8 cellular contexts compared by ENCODE assay signal in genomic region chr1:161725888-161726630, GRCh38. TPM values are rescaled to one million over a fixed set of nuclear protein-coding genes. Genes with fewer than 3 reads are reported as not detected.
DNase-seq lines count a peak whose midpoint lies in the region; ATAC-seq and TF ChIP-seq lines count a peak whose summit lies in the region.

No MANE protein-coding gene starts in this region.

- whole genome bisulfite sequencing in heart right ventricle, 2 donors = 0 to 1% methylated on average over 43 of the region's 43 CpGs

- TF ChIP-seq CTCF in AG09319 (IDR thresholded peaks at IDR 0.05; ENCODE audit: low read depth, low read length) (peak; percentile 42), heart right ventricle (IDR thresholded peaks at IDR 0.05) (peak in 4 of 9 donors; percentile 22 to 35 (median 32))

- peak; percentile 20 for ATAC-seq in GM18868 (IDR thresholded peaks at IDR 0.05; ENCODE audit: unreplicated experiment)
- ATAC-seq in HG03439 (IDR thresholded peaks at IDR 0.05; ENCODE audit: unreplicated experiment) = peak; percentile 20
- ATAC-seq in heart right ventricle = peak; percentile 27 to 65 (median 45)

- intact Hi-C loops in heart right ventricle (cut with DNase I) (no loop called here), posterior cingulate gyrus (cut with DNase I) (no loop called here)

- peak overlapping the region; percentile 83 for H3K4me3 ChIP-seq in adipocyte (ENCODE audit: low read length)
- peak overlapping the region; percentile 46 to 98 (median 78) for H3K4me3 ChIP-seq in heart right ventricle

- H3K27me3 ChIP-seq in adipocyte (replicated peaks; ENCODE audit: control insufficient read depth, insufficient read depth, low read length) = no peaks in the 10 kb centered on the region
- peaks cover 0 to 36% (median 10%) of the 10 kb centered on the region in 7 donors for H3K27me3 ChIP-seq in heart right ventricle

- H3K27ac ChIP-seq in heart right ventricle = peak overlapping the region; percentile 43 to 91 (median 88)

- H3K4me1 ChIP-seq in adipocyte (ENCODE audit: control insufficient read depth, insufficient read depth, low read length) (peaks cover 25% of the 10 kb centered on the region), heart right ventricle (peaks cover 0 to 52% (median 17%) of the 10 kb centered on the region in 9 donors)

- H3K9me3 ChIP-seq in adipocyte (ENCODE audit: control insufficient read depth, low read length) = no peaks in the 10 kb centered on the region
- no peaks in the 10 kb centered on the region for H3K9me3 ChIP-seq in heart right ventricle

- H3K36me3 ChIP-seq in adipocyte (ENCODE audit: control insufficient read depth, insufficient read depth, low read length, severe bottlenecking) (no peaks in the 10 kb centered on the region), heart right ventricle (no peaks in the 10 kb centered on the region)

- H3K9ac ChIP-seq in adipocyte (ENCODE audit: low read length) = peak overlapping the region; percentile 87

- no peak for DNase-seq in AG09319 (ENCODE audit: extremely low read depth, low read depth)
- DNase-seq in SHP77 (lab: John Stamatoyannopoulos, UW) = peak; percentile 39 to 51
- peak; percentile 75 for DNase-seq in adipocyte (ENCODE audit: low read depth)
- DNase-seq in heart right ventricle = peak; percentile 41 to 49
- peak; percentile 31 to 94 (median 63) for DNase-seq in posterior cingulate gyrus
- no peak for DNase-seq in NCI-H1092 treated with DMSO at 0.1 percent for 48 hours (lab: John Stamatoyannopoulos, UW)

RNA-seq across cellular contexts. Expression of gene FCRLB, which starts 4.7 kb away (rescaled TPM):
- total RNA-seq in heart right ventricle = under 1 TPM; 0.11 to 0.88 (median 0.32) TPM
- polyA plus RNA-seq in heart right ventricle = under 1 TPM; 0.22 to 0.58 TPM

RNA-seq across cellular contexts. Expression of gene FCRLA, which starts 19.0 kb away (rescaled TPM):
- total RNA-seq in heart right ventricle = under 1 TPM in 4 of 10 donors, not detected in 6; 0.21 to 1.00 (median 0.41) TPM
- under 1 TPM; 0.13 to 0.15 TPM for polyA plus RNA-seq in heart right ventricle

RNA-seq across cellular contexts. Expression of gene DUSP12, which starts 23.5 kb away (rescaled TPM):
- 10 to 100 TPM in 1 of 10 donors, 1 to 10 TPM in 9; 3.5 to 10.2 (median 6.6) TPM for total RNA-seq in heart right ventricle
- polyA plus RNA-seq in heart right ventricle = 10 to 100 TPM; 11.0 to 15.3 TPM

RNA-seq across cellular contexts. Expression of gene ATF6, which starts 40.1 kb away (rescaled TPM):
- total RNA-seq in heart right ventricle = 10 to 100 TPM; 13.4 to 20.9 (median 16.0) TPM
- polyA plus RNA-seq in heart right ventricle = 1 to 10 TPM; 2.6 to 9.4 TPM

Comparison
In these comparisons a context has a peak if more than half of its experiments do, and no peak if none do; other contexts are left out.
1. DNase-seq: peak in SHP77 (2 of 2), adipocyte (single experiment), heart right ventricle (2 of 2) and posterior cingulate gyrus (10 of 10); none in AG09319 (single experiment) and NCI-H1092 treated with DMSO at 0.1 percent for 48 hours (single experiment).
2. Peak in every context shown above with its lines, with median percentiles within 50 percentile points of each other: ATAC-seq.